1 cellular context compared by ENCODE assay signal in the genomic region with DNA sequence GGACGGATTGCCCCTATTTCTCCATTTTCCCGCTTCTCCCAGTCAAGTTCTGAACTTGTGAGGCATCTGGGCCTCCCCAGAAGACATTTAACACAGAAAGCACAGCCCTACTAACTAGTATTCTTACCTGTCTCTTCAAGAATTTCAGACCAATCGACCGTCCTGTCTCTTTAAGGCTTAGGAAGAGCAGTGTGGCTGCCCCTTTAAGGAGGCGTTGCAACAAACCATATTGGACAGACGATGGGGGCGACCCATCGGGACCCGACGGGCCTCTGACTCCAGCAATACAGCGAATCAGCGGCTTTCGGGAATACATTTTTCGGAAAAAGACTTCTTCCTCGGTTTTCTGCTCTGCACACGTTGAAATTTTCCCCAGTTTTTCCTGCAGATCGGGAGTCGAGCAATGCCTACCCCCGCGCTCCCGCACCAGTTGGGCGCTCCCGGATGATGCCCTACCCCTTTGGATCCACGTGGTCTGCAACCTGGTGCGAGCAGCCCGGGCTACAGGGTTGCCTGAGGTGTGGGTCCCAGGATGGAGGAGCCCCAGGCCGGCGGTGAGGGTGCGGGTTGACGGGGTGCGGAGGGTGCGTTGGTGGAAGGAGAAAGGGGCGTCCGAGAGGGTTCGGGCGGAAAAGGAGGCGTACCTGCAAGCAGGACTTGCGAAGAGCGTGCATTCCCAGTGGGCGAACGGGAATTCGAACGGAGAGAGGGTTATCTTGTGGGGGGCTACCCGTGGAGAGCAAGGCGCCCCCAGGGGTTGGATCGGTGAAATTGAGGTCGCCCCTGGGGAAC.
TF ChIP-seq lines count a peak whose summit lies in the region.

POLR1G (plus strand) TSS at position 480 of the 792 bp plus-strand sequence; CDS start at position 533, 53 bp downstream.

TF ChIP-seq in HepG2, 621 proteins besides CTCF, POLR2A, EP300 and RAD21 (continued from another document and continues in another):
- TF ChIP-seq, protein P1, sequence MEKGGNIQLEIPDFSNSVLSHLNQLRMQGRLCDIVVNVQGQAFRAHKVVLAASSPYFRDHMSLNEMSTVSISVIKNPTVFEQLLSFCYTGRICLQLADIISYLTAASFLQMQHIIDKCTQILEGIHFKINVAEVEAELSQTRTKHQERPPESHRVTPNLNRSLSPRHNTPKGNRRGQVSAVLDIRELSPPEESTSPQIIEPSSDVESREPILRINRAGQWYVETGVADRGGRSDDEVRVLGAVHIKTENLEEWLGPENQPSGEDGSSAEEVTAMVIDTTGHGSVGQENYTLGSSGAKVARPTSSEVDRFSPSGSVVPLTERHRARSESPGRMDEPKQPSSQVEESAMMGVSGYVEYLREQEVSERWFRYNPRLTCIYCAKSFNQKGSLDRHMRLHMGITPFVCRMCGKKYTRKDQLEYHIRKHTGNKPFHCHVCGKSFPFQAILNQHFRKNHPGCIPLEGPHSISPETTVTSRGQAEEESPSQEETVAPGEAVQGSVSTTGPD (CRISPR knock-in tag; IDR thresholded peaks at IDR 0.05) = no peak
- TF ChIP-seq CSRNP2 (CRISPR knock-in tag; conservative IDR thresholded peaks at IDR 0.05; ENCODE audit: low read depth) = no peak
- no peak for TF ChIP-seq CHCHD3 (CRISPR knock-in tag; IDR thresholded peaks at IDR 0.05)
- TF ChIP-seq KMT2B (CRISPR knock-in tag; IDR thresholded peaks at IDR 0.05) = no peak; the same call in 1 of the 2 replicates
- no peak for TF ChIP-seq GFI1 (CRISPR knock-in tag; IDR thresholded peaks at IDR 0.05; ENCODE audit: borderline replicate concordance)
- peak; percentile 32; the same call in 1 of the 2 replicates for TF ChIP-seq DR1 (CRISPR knock-in tag; IDR thresholded peaks at IDR 0.05)
- peak; percentile 92 for TF ChIP-seq THAP11 (CRISPR knock-in tag; IDR thresholded peaks at IDR 0.05)
- peak; percentile 68 for TF ChIP-seq TARDBP (CRISPR knock-in tag; IDR thresholded peaks at IDR 0.05)
- TF ChIP-seq MEF2D (CRISPR knock-in tag; IDR thresholded peaks at IDR 0.05) = no peak
- peak; percentile 98 for TF ChIP-seq MAX (IDR thresholded peaks at IDR 0.05)
- no peak for TF ChIP-seq GPBP1L1 (CRISPR knock-in tag; IDR thresholded peaks at IDR 0.05)
- TF ChIP-seq, protein P2, sequence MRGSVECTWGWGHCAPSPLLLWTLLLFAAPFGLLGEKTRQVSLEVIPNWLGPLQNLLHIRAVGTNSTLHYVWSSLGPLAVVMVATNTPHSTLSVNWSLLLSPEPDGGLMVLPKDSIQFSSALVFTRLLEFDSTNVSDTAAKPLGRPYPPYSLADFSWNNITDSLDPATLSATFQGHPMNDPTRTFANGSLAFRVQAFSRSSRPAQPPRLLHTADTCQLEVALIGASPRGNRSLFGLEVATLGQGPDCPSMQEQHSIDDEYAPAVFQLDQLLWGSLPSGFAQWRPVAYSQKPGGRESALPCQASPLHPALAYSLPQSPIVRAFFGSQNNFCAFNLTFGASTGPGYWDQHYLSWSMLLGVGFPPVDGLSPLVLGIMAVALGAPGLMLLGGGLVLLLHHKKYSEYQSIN (CRISPR knock-in tag; IDR thresholded peaks at IDR 0.05; ENCODE audit: borderline replicate concordance) = no peak
- no peak for TF ChIP-seq FOXA1 (IDR thresholded peaks at IDR 0.05)
- TF ChIP-seq FOXA1 (CRISPR knock-in tag; IDR thresholded peaks at IDR 0.05) = no peak
- peak; percentile 90 for TF ChIP-seq ATF7 (IDR thresholded peaks at IDR 0.05)
- peak; percentile 24; the same call in 1 of the 2 replicates for TF ChIP-seq ATF7 (CRISPR knock-in tag; IDR thresholded peaks at IDR 0.05)
- peak; percentile 100 for TF ChIP-seq ZFP91 (CRISPR knock-in tag; IDR thresholded peaks at IDR 0.05; ENCODE audit: borderline replicate concordance)
- no peak for TF ChIP-seq MAZ (IDR thresholded peaks at IDR 0.05; ENCODE audit: borderline replicate concordance, low read depth, low read length)
- TF ChIP-seq MAZ (CRISPR knock-in tag; IDR thresholded peaks at IDR 0.05; ENCODE audit: low read depth) = peak; percentile 32
- no peak for TF ChIP-seq MTA1 (CRISPR knock-in tag; IDR thresholded peaks at IDR 0.05; ENCODE audit: borderline replicate concordance)
- TF ChIP-seq, protein P3, sequence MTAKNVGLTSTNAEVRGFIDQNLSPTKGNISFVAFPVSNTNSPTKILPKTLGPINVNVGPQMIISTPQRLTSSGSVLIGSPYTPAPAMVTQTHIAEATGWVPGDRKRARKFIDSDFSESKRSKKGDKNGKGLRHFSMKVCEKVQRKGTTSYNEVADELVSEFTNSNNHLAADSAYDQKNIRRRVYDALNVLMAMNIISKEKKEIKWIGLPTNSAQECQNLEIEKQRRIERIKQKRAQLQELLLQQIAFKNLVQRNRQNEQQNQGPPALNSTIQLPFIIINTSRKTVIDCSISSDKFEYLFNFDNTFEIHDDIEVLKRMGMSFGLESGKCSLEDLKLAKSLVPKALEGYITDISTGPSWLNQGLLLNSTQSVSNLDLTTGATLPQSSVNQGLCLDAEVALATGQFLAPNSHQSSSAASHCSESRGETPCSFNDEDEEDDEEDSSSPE (CRISPR knock-in tag; IDR thresholded peaks at IDR 0.05) = peak; percentile 56; the same call in 1 of the 2 replicates
- no peak for TF ChIP-seq MZF1 (CRISPR knock-in tag; IDR thresholded peaks at IDR 0.05; ENCODE audit: borderline replicate concordance)
- peak; percentile 97 for TF ChIP-seq MYC (CRISPR knock-in tag; IDR thresholded peaks at IDR 0.05; ENCODE audit: borderline replicate concordance)
- TF ChIP-seq SATB2 (CRISPR knock-in tag; IDR thresholded peaks at IDR 0.05) = no peak
- peak; percentile 77 for TF ChIP-seq ZNF772 (CRISPR knock-in tag; IDR thresholded peaks at IDR 0.05)
- no peak for TF ChIP-seq ZNF121 (CRISPR knock-in tag; IDR thresholded peaks at IDR 0.05)
- TF ChIP-seq, protein P4, sequence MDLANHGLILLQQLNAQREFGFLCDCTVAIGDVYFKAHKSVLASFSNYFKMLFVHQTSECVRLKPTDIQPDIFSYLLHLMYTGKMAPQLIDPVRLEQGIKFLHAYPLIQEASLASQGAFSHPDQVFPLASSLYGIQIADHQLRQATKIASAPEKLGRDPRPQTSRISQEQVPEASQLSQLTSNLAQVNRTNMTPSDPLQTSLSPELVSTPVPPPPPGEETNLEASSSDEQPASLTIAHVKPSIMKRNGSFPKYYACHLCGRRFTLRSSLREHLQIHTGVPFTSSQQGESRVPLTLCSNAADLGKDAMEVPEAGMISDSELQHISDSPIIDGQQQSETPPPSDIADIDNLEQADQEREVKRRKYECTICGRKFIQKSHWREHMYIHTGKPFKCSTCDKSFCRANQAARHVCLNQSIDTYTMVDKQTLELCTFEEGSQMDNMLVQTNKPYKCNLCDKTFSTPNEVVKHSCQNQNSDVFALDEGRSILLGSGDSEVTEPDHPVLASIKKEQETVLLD (CRISPR knock-in tag; IDR thresholded peaks at IDR 0.05; ENCODE audit: low read depth) = no peak
- peak; percentile 92 for TF ChIP-seq ARNTL (CRISPR knock-in tag; IDR thresholded peaks at IDR 0.05)
- no peak for TF ChIP-seq PHF5A (CRISPR knock-in tag; IDR thresholded peaks at IDR 0.05; ENCODE audit: low read depth, unreplicated experiment)
- TF ChIP-seq ZBTB4 (CRISPR knock-in tag; IDR thresholded peaks at IDR 0.05; ENCODE audit: borderline replicate concordance) = no peak
- no peak for TF ChIP-seq SIX1 (CRISPR knock-in tag; IDR thresholded peaks at IDR 0.05; ENCODE audit: borderline replicate concordance)
- peak in 1 of 2 experiments; percentile 41; a peak in 2 of 4 replicates for TF ChIP-seq KLF16 (CRISPR knock-in tag; IDR thresholded peaks at IDR 0.05)
- TF ChIP-seq GLI4 (CRISPR knock-in tag; IDR thresholded peaks at IDR 0.05; ENCODE audit: borderline replicate concordance) = no peak
- TF ChIP-seq ZNF724P (CRISPR knock-in tag; IDR thresholded peaks at IDR 0.05; ENCODE audit: borderline replicate concordance) = no peak
- no peak for TF ChIP-seq FOXO1 (CRISPR knock-in tag; IDR thresholded peaks at IDR 0.05)
- TF ChIP-seq MTF2 (CRISPR knock-in tag; IDR thresholded peaks at IDR 0.05; ENCODE audit: borderline replicate concordance) = peak; percentile 63; the same call in 1 of the 2 replicates
- TF ChIP-seq, protein P5, sequence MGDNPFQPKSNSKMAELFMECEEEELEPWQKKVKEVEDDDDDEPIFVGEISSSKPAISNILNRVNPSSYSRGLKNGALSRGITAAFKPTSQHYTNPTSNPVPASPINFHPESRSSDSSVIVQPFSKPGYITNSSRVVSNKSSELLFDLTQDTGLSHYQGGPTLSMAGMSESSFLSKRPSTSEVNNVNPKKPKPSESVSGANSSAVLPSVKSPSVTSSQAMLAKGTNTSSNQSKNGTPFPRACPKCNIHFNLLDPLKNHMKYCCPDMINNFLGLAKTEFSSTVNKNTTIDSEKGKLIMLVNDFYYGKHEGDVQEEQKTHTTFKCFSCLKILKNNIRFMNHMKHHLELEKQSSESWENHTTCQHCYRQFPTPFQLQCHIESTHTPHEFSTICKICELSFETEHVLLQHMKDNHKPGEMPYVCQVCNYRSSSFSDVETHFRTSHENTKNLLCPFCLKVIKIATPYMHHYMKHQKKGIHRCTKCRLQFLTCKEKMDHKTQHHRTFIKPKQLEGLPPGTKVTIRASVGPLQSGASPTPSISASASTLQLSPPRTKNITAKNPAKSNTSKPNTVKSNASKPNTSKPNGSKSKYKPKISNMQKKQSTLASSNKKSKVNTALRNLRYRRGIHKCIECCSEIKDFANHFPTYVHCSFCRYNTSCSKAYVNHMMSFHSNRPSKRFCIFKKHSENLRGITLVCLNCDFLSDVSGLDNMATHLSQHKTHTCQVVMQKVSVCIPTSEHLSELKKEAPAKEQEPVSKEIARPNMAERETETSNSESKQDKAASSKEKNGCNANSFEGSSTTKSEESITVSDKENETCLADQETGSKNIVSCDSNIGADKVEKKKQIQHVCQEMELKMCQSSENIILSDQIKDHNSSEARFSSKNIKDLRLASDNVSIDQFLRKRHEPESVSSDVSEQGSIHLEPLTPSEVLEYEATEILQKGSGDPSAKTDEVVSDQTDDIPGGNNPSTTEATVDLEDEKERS (CRISPR knock-in tag; IDR thresholded peaks at IDR 0.05) = no peak
- no peak for TF ChIP-seq GTF2F1 (IDR thresholded peaks at IDR 0.05; ENCODE audit: low read length)
- no peak for TF ChIP-seq ZNF703 (CRISPR knock-in tag; IDR thresholded peaks at IDR 0.05; ENCODE audit: borderline replicate concordance)
- TF ChIP-seq, protein P6, sequence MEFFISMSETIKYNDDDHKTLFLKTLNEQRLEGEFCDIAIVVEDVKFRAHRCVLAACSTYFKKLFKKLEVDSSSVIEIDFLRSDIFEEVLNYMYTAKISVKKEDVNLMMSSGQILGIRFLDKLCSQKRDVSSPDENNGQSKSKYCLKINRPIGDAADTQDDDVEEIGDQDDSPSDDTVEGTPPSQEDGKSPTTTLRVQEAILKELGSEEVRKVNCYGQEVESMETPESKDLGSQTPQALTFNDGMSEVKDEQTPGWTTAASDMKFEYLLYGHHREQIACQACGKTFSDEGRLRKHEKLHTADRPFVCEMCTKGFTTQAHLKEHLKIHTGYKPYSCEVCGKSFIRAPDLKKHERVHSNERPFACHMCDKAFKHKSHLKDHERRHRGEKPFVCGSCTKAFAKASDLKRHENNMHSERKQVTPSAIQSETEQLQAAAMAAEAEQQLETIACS (CRISPR knock-in tag; IDR thresholded peaks at IDR 0.05) = no peak
- no peak for TF ChIP-seq ZNF841 (CRISPR knock-in tag; IDR thresholded peaks at IDR 0.05; ENCODE audit: borderline replicate concordance)
